8 cellular contexts compared by ENCODE assay signal in the genomic region with DNA sequence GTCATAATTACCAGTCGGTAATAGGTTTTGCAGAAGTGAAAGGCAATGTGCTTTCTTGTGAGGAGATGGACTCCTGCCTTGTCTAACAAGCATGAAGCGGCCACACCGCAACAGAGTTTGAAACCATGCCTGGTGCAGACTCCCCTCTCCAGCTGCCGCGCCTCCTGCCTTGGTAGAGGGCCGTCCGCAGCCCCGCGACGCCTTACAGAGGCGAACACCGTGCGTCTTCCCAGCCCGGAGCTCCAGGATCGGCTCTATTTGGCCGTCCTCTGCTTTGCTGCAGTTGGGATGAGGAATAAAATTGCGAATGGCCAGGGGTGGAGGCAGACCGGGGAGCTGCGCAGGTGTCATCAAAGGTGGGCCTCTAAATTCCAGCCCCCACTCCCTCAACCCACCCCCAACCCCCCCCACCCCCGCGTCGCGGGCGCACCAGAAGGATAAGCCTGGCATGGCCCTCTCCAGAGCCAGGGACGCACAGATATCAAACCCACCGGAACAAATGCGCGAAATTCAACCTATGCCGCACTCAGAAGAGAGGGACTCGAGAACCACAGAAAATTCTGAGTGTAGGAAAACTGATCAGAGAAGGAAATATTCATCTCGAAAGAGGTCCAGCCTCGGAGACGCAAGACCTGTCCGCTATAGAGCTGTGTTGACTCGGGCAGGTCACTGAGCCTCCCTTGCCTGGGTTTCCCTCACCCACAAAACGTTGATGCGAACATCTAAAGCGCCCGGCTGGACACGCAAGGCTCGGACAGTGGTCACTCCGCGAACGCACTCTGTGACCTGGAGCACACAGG. TPM values are rescaled to one million over a fixed set of nuclear protein-coding genes. Genes with fewer than 3 reads are reported as not detected.
DNase-seq lines count a peak whose midpoint lies in the region; ATAC-seq and TF ChIP-seq lines count a peak whose summit lies in the region.

No MANE protein-coding gene starts in this region.

- in situ Hi-C loops in astrocyte of the cerebellum (cut with HindIII; ENCODE audit: low sequenced_read_pairs) = no loop called here

- H3K27ac ChIP-seq in mesenchymal stem cell (ENCODE audit: low read length, poor library complexity, severe bottlenecking) = no peak overlapping the region

- H3K4me3 ChIP-seq in Caco-2 (ENCODE audit: low read depth, low read length) = no peak overlapping the region
- peak overlapping the region; percentile 50 for H3K4me3 ChIP-seq in astrocyte of the cerebellum (ENCODE audit: low read depth, low read length)
- peak overlapping the region in 1 of 2 experiments; percentile 83 for H3K4me3 ChIP-seq in mesenchymal stem cell (ENCODE audit: insufficient read depth in 1 of 2, low read depth in 1 of 2, low read length in 2 of 2)

- peaks cover 11% of the 10 kb centered on the region; the same call in 1 of the 2 replicates for H3K4me1 ChIP-seq in Caco-2
- peaks cover 19% of the 10 kb centered on the region for H3K4me1 ChIP-seq in mesenchymal stem cell (ENCODE audit: control insufficient read depth, insufficient read depth, low read depth, low read length)

- no peak overlapping the region for H3K27ac Mint-ChIP-seq in Caco-2 (ENCODE audit: unreplicated experiment)

- intact Hi-C loops in Caco-2 (cut with micrococcal nuclease; ENCODE audit: unreplicated experiment) = loop anchor here (1.0 kb wide), 1 partner anchor 387 kb away; no protein-coding TSS in a partner anchor

- H3K27me3 ChIP-seq in Caco-2 (replicated peaks; ENCODE audit: control insufficient read depth, insufficient read depth, low read length) = no peaks in the 10 kb centered on the region
- peaks cover 8 to 16% of the 10 kb centered on the region in 2 experiments for H3K27me3 ChIP-seq in mesenchymal stem cell (ENCODE audit: control insufficient read depth in 1 of 2, insufficient read depth in 1 of 2, low read length in 2 of 2)

- H4K91ac ChIP-seq in mesenchymal stem cell (ENCODE audit: low read length) = no peak overlapping the region

- no peak overlapping the region for H3K14ac ChIP-seq in mesenchymal stem cell (ENCODE audit: low read length in 2 of 2)

- no peak overlapping the region for H2BK120ac ChIP-seq in mesenchymal stem cell (ENCODE audit: low read depth, low read length)

- peaks cover 7% of the 10 kb centered on the region for H3K4me1 Mint-ChIP-seq in Caco-2 (ENCODE audit: low read depth, unreplicated experiment)

- H3K36me3 ChIP-seq in Caco-2 (ENCODE audit: control insufficient read depth, insufficient read depth, low read length) (no peaks in the 10 kb centered on the region), mesenchymal stem cell (ENCODE audit: control insufficient read depth in 1 of 2, insufficient read depth in 2 of 2, low read depth in 1 of 2, low read length in 2 of 2) (no peaks in the 10 kb centered on the region)

- POLR2A ChIA-PET in Caco-2 (lab: Charles Lee) = no interaction called here

- no peak overlapping the region for H2BK5ac ChIP-seq in mesenchymal stem cell (ENCODE audit: low read depth, low read length, poor library complexity, severe bottlenecking)

- H3K79me1 ChIP-seq in mesenchymal stem cell (replicated peaks; ENCODE audit: low read length, poor library complexity, severe bottlenecking) = no peaks in the 10 kb centered on the region

- no peak for TF ChIP-seq CTCF in Caco-2 (IDR thresholded peaks at IDR 0.05; ENCODE audit: insufficient read depth in 1 of 2, low read depth in 1 of 2, low read length in 1 of 2, severe bottlenecking in 1 of 2, unreplicated experiment in 1 of 2)
- no peak for TF ChIP-seq CTCF in astrocyte of the cerebellum (IDR thresholded peaks at IDR 0.05; ENCODE audit: low read depth, low read length, missing control alignments)

- peaks cover 6% of the 10 kb centered on the region for H3K36me3 Mint-ChIP-seq in Caco-2 (ENCODE audit: insufficient read depth, unreplicated experiment)

- no peak overlapping the region for H3K23ac ChIP-seq in mesenchymal stem cell (ENCODE audit: low read length in 2 of 2)

- peak overlapping the region; percentile 80 for H3K9ac ChIP-seq in mesenchymal stem cell (ENCODE audit: low read length)

- ATAC-seq in GM19463 (IDR thresholded peaks at IDR 0.05; ENCODE audit: unreplicated experiment) (peak; percentile 54), HG03521 (IDR thresholded peaks at IDR 0.05; ENCODE audit: unreplicated experiment) (peak; percentile 60)

- H3K27me3 Mint-ChIP-seq in Caco-2 (ENCODE audit: insufficient read depth, unreplicated experiment) = peaks cover 24% of the 10 kb centered on the region

- no peak overlapping the region for H2AK5ac ChIP-seq in mesenchymal stem cell (ENCODE audit: low read length, severe bottlenecking)

- H3K9me3 ChIP-seq in Caco-2 (no peaks in the 10 kb centered on the region), mesenchymal stem cell (ENCODE audit: control insufficient read depth, low read length) (no peaks in the 10 kb centered on the region)

- no peak overlapping the region for H4K8ac ChIP-seq in mesenchymal stem cell (ENCODE audit: low read length)

- no peak overlapping the region for H2BK15ac ChIP-seq in mesenchymal stem cell (ENCODE audit: low read depth, poor library complexity, severe bottlenecking)

- H3K18ac ChIP-seq in mesenchymal stem cell (ENCODE audit: low read depth in 1 of 2, low read length in 2 of 2) = no peak overlapping the region

- no TSS peak for BruUV-seq in Caco-2 (replicated peaks; lab: Mats Ljungman, UMichigan)

- peak overlapping the region; percentile 81 for H3K4me3 Mint-ChIP-seq in Caco-2 (ENCODE audit: unreplicated experiment)

- H2BK12ac ChIP-seq in mesenchymal stem cell (ENCODE audit: low read length in 2 of 2) = no peak overlapping the region

- WGBS in mesenchymal stem cell = 9% methylated on average over 34 of the region's 44 CpGs

- H3K9me3 Mint-ChIP-seq in Caco-2 (ENCODE audit: unreplicated experiment) = no peaks in the 10 kb centered on the region

- H2AFZ ChIP-seq in mesenchymal stem cell (ENCODE audit: low read depth, low read length) = no peak overlapping the region

- peak overlapping the region; percentile 99 for H3K4me2 ChIP-seq in mesenchymal stem cell (ENCODE audit: low read length, poor library complexity, severe bottlenecking)

- CTCF ChIA-PET in Caco-2 (lab: Charles Lee) = no interaction called here

- H3K4ac ChIP-seq in mesenchymal stem cell (ENCODE audit: low read depth in 1 of 2, low read length in 2 of 2) = no peak overlapping the region

- DNase-seq in Caco-2 (no peak), astrocyte of the cerebellum (ENCODE audit: low read depth) (no peak), mesenchymal stem cell (peak; percentile 25), NCI-H526 treated with DMSO at 0.1 percent for 48 hours (lab: John Stamatoyannopoulos, UW) (no peak), NCI-H1930 (lab: John Stamatoyannopoulos, UW) (no peak), COR-L47 (lab: John Stamatoyannopoulos, UW) (no peak)

RNA-seq across cellular contexts. Expression of a gene that starts 1.1 kb away (rescaled TPM):
- total RNA-seq in Caco-2 (2022) = 1.3 and 1.4 TPM in 2 replicates
- polyA plus RNA-seq in mesenchymal stem cell (2013, experiment 1 of 2) = 6.6 TPM
- polyA plus RNA-seq in mesenchymal stem cell (2013, experiment 2 of 2) = 6.3 TPM

RNA-seq across cellular contexts. Expression of a gene that starts 25.7 kb away (rescaled TPM):
- total RNA-seq in Caco-2 (2022) = 1,258 and 1,458 TPM in 2 replicates
- 4,228 TPM for polyA plus RNA-seq in mesenchymal stem cell (2013, experiment 1 of 2)
- 4,226 TPM for polyA plus RNA-seq in mesenchymal stem cell (2013, experiment 2 of 2)
